In genomic region chr1:198267056-198267455, GRCh38 we compare ENCODE assay signal across 19 cellular contexts.
DNase-seq lines count a peak whose midpoint lies in the region; ATAC-seq, FAIRE-seq and TF ChIP-seq lines count a peak whose summit lies in the region.
"Had no signal": no experiment of that assay in that cellular context is flagged by ENCODE, and none has a peak within 500 bp of the region (broad histone marks: within the 10 kb centered on the region; RNA-seq: fewer than 3 reads in every experiment).

No MANE protein-coding gene starts in this region.

- H3K9me1 ChIP-seq in IMR-90 (ENCODE audit: insufficient read depth, low read length) = no peaks in the 10 kb centered on the region

- H4K20me1 ChIP-seq in IMR-90 (ENCODE audit: insufficient read depth, low read length) = no peaks in the 10 kb centered on the region
- H4K20me1 ChIP-seq in GM12878 (ENCODE audit: control insufficient read depth, insufficient read depth) = no peaks in the 10 kb centered on the region

- DNase-seq in cardiac muscle cell (ENCODE audit: low read depth in 1 of 2, low spot score in 1 of 2) (no peak), left cardiac atrium (no peak), IMR-90 (no peak), GM12878 (ENCODE audit: low read depth, low spot score) (no peak), uterus (no peak), NCI-H2029 (lab: John Stamatoyannopoulos, UW) (no peak)
- DNase-seq in activated CD8-positive, alpha-beta T cell treated with anti-CD3 and anti-CD28 coated beads for 36 hours = no peak
- DNase-seq: 8988T; Calu3; CD8-positive, alpha-beta T cell; DMS79 treated with DMSO at 0.1 percent for 48 hours; GF-D8; HCEC 1CT had no signal

- peaks cover 25% of the 10 kb centered on the region for H3K4me1 Mint-ChIP-seq in activated CD8-positive, alpha-beta T cell treated with anti-CD3 and anti-CD28 coated beads for 36 hours (ENCODE audit: low read depth)
- H3K4me1 Mint-ChIP-seq: B cell had no signal

- intact Hi-C loops in left cardiac atrium (cut with DNase I) = loop anchor here in 1 of 2 donors (5.0 kb wide), 2 partner anchors 65 to 100 kb away; no protein-coding TSS in a partner anchor
- intact Hi-C loops in IMR-90 (cut with micrococcal nuclease) = no loop called here
- intact Hi-C loops in GM12878 (cut with micrococcal nuclease; ENCODE audit: unreplicated experiment) = no loop called here
- intact Hi-C loops in uterus (cut with DNase I; ENCODE audit: low total_unique reads) = no loop called here
- intact Hi-C loops in activated CD8-positive, alpha-beta T cell treated with anti-CD3 and anti-CD28 coated beads for 36 hours (cut with micrococcal nuclease) = no loop called here

- BruUV-seq in IMR-90 (replicated peaks; lab: Mats Ljungman, UMichigan) = no TSS peak
- BruUV-seq in GM12878 (replicated peaks; lab: Mats Ljungman, UMichigan) = no TSS peak

- H3K27me3 ChIP-seq in cardiac muscle cell (no peaks in the 10 kb centered on the region), ACC112 (ENCODE audit: insufficient read depth, low read length) (no peaks in the 10 kb centered on the region), IMR-90 (ENCODE audit: control insufficient read depth, insufficient read depth, low read length) (no peaks in the 10 kb centered on the region), GM12878 (replicated peaks in 1 of 2; ENCODE audit: control insufficient read depth in 2 of 2, insufficient read depth in 2 of 2, low read length in 1 of 2) (no peaks in the 10 kb centered on the region), uterus (no peaks in the 10 kb centered on the region)
- H3K27me3 ChIP-seq: BLaER1 treated with 17β-estradiol and CSF1 and Interleukin-3, amounts not matched to agents 10 nM and 100 nM had no signal

- H2BK5ac ChIP-seq in IMR-90 (ENCODE audit: low read depth, low read length, poor library complexity, severe bottlenecking) = peak overlapping the region; percentile 80

- H2BK20ac ChIP-seq in IMR-90 (ENCODE audit: low read depth, low read length) = peak overlapping the region; percentile 61; the same call in 1 of the 2 replicates

- H2AFZ ChIP-seq in ACC112 (ENCODE audit: low read length, unreplicated experiment) (no peak overlapping the region), IMR-90 (replicated peaks; ENCODE audit: low read length, poor library complexity) (no peak overlapping the region), GM12878 (ENCODE audit: control insufficient read depth, low read depth, low read length) (no peak overlapping the region)

- in situ Hi-C loops in IMR-90 (cut with MboI; ENCODE audit: low sequenced_read_pairs) = loop anchor here (10.0 kb wide), 1 partner anchor 178 kb away; no protein-coding TSS in a partner anchor
- in situ Hi-C loops in GM12878 (cut with MboI) = no loop called here

- peak overlapping the region; percentile 62; the same call in 1 of the 2 replicates for H3K18ac ChIP-seq in IMR-90 (ENCODE audit: low read depth, low read length)

- peak overlapping the region; percentile 46 to 55; a peak in 1 of 4 replicates for H4K8ac ChIP-seq in IMR-90 (ENCODE audit: low read depth in 2 of 2, low read length in 2 of 2)

- TF ChIP-seq POLR2A in IMR-90 (IDR thresholded peaks at IDR 0.05; ENCODE audit: low read depth, low read length) = no peak
- no peak for TF ChIP-seq POLR2A in GM12878 (IDR thresholded peaks at IDR 0.05; ENCODE audit: low read depth, low read length)
- TF ChIP-seq POLR2A in uterus (IDR thresholded peaks at IDR 0.05) = no peak

- peak overlapping the region; percentile 83; the same call in 1 of the 2 replicates for H3K14ac ChIP-seq in IMR-90 (replicated peaks; ENCODE audit: low read depth, low read length)

- ATAC-seq in left cardiac atrium (no peak), IMR-90 (ENCODE audit: low read depth) (no peak), GM12878 (no peak)
- ATAC-seq in activated CD8-positive, alpha-beta T cell treated with anti-CD3 and anti-CD28 coated beads for 36 hours = no peak
- ATAC-seq: CD8-positive, alpha-beta T cell had no signal

- H3K56ac ChIP-seq in IMR-90 (ENCODE audit: extremely low read depth, insufficient read depth, low read length) = no peak overlapping the region

- H2AK5ac ChIP-seq in IMR-90 (ENCODE audit: low read depth, low read length) = peak overlapping the region; percentile 31

- dilution Hi-C loops in IMR-90 (cut with HindIII; ENCODE audit: low sequenced_read_pairs, unreplicated experiment) = no loop called here

- no peak for TF ChIP-seq EP300 in GM12878 (IDR thresholded peaks at IDR 0.05; ENCODE audit: borderline replicate concordance in 1 of 2, control insufficient read depth in 1 of 2, low read depth in 2 of 2, low read length in 2 of 2)

- TF ChIP-seq CTCF in cardiac muscle cell (IDR thresholded peaks at IDR 0.05; ENCODE audit: low read depth, low read length) (no peak), IMR-90 (conservative IDR thresholded peaks at IDR 0.05; ENCODE audit: low read depth, low read length) (no peak), GM12878 (IDR thresholded peaks at IDR 0.05 in 2 of 3, conservative IDR thresholded peaks at IDR 0.05 in 1 of 3; ENCODE audit: control insufficient read depth in 2 of 3, extremely low read depth in 1 of 3, insufficient read depth in 1 of 3, low read depth in 3 of 3, low read length in 3 of 3) (no peak), uterus (IDR thresholded peaks at IDR 0.05) (no peak)
- no peak for TF ChIP-seq CTCF in activated CD8-positive, alpha-beta T cell treated with anti-CD3 and anti-CD28 coated beads for 36 hours (IDR thresholded peaks at IDR 0.05)

- H3K4me3 ChIP-seq in cardiac muscle cell (no peak overlapping the region), ACC112 (ENCODE audit: low read depth, low read length) (no peak overlapping the region), IMR-90 (ENCODE audit: insufficient read depth, low read depth, low read length) (no peak overlapping the region), GM12878 (no peak overlapping the region), uterus (no peak overlapping the region)
- H3K4me3 ChIP-seq: BLaER1 treated with 17β-estradiol and CSF1 and Interleukin-3, amounts not matched to agents 10 nM and 100 nM had no signal

- H3K79me1 ChIP-seq in IMR-90 (ENCODE audit: low read depth in 1 of 2, low read length in 2 of 2) = peaks cover 12 to 46% of the 10 kb centered on the region in 2 experiments

- POLR2A ChIA-PET in IMR-90 (lab: Charles Lee; ENCODE audit: unreplicated experiment) (no interaction called here), GM12878 (lab: Charles Lee) (no interaction called here)
- POLR2A ChIA-PET in activated CD8-positive, alpha-beta T cell treated with anti-CD3 and anti-CD28 coated beads for 36 hours (lab: Charles Lee) = no interaction called here

- SMC1A ChIA-PET in GM12878 (lab: Charles Lee; ENCODE audit: uncharacterized antibody, unreplicated experiment) = no interaction called here

- no peak overlapping the region; the same call in 1 of the 2 replicates for H4K5ac ChIP-seq in IMR-90 (ENCODE audit: low read depth, low read length)

- no peaks in the 10 kb centered on the region for H3K9me3 Mint-ChIP-seq in activated CD8-positive, alpha-beta T cell treated with anti-CD3 and anti-CD28 coated beads for 36 hours
- H3K9me3 Mint-ChIP-seq: CD8-positive, alpha-beta T cell had no signal

- H3K4me1 ChIP-seq in cardiac muscle cell (ENCODE audit: low read depth) = peaks cover 38% of the 10 kb centered on the region
- peaks cover 62% of the 10 kb centered on the region for H3K4me1 ChIP-seq in ACC112 (ENCODE audit: control insufficient read depth, insufficient read depth, low read length, unreplicated experiment)
- peaks cover 13% of the 10 kb centered on the region for H3K4me1 ChIP-seq in IMR-90 (ENCODE audit: control insufficient read depth, insufficient read depth, low read length)
- no peaks in the 10 kb centered on the region for H3K4me1 ChIP-seq in GM12878 (ENCODE audit: control insufficient read depth, insufficient read depth, low read length)
- no peaks in the 10 kb centered on the region for H3K4me1 ChIP-seq in uterus
- H3K4me1 ChIP-seq: BLaER1 treated with 17β-estradiol and CSF1 and Interleukin-3, amounts not matched to agents 10 nM and 100 nM had no signal

- H3K79me2 ChIP-seq in ACC112 (ENCODE audit: control insufficient read depth, insufficient read depth, low read length, unreplicated experiment) = peaks cover 42% of the 10 kb centered on the region
- no peaks in the 10 kb centered on the region for H3K79me2 ChIP-seq in GM12878 (ENCODE audit: control insufficient read depth, insufficient read depth, low read length)

- RAD21 ChIA-PET in GM12878 (lab: Charles Lee; ENCODE audit: unreplicated experiment) = no interaction called here

- H3K36me3 ChIP-seq in cardiac muscle cell (no peaks in the 10 kb centered on the region), ACC112 (ENCODE audit: insufficient read depth, low read length) (peaks cover 28% of the 10 kb centered on the region; the same call in 1 of the 2 replicates), IMR-90 (ENCODE audit: control insufficient read depth, insufficient read depth, low read length) (peaks cover 4% of the 10 kb centered on the region; the same call in 1 of the 2 replicates), GM12878 (ENCODE audit: control insufficient read depth in 2 of 2, insufficient read depth in 2 of 2, low read length in 1 of 2) (peaks cover 0 to 3% of the 10 kb centered on the region in 2 experiments; a peak in 2 of 4 replicates), uterus (no peaks in the 10 kb centered on the region)

- H4K91ac ChIP-seq in IMR-90 (ENCODE audit: insufficient read depth, low read depth, low read length) = 0 out of 2 replicates have a peak overlapping the region, but pooled peaks have one; percentile 22

- H3K9me3 ChIP-seq in cardiac muscle cell (ENCODE audit: low read depth) (no peaks in the 10 kb centered on the region), IMR-90 (ENCODE audit: control insufficient read depth, insufficient read depth, low read length) (no peaks in the 10 kb centered on the region; the same call in 1 of the 2 replicates), GM12878 (replicated peaks; ENCODE audit: control insufficient read depth, insufficient read depth, low read length) (no peaks in the 10 kb centered on the region), uterus (no peaks in the 10 kb centered on the region)
- H3K9me3 ChIP-seq: BLaER1 treated with 17β-estradiol and CSF1 and Interleukin-3, amounts not matched to agents 10 nM and 100 nM had no signal

- CTCF ChIA-PET in IMR-90 (lab: Yijun Ruan, JAX) = no interaction called here
- CTCF ChIA-PET in GM12878 (lab: Yijun Ruan, JAX) = interaction anchor here (1.8 kb wide), 1 partner anchor 195 kb away, joined by 3 read pairs; no protein-coding TSS in a partner anchor
- CTCF ChIA-PET in activated CD8-positive, alpha-beta T cell treated with anti-CD3 and anti-CD28 coated beads for 36 hours (lab: Charles Lee) = no interaction called here

- H3K36me3 Mint-ChIP-seq in activated CD8-positive, alpha-beta T cell treated with anti-CD3 and anti-CD28 coated beads for 36 hours (ENCODE audit: low read depth) = peaks cover 23% of the 10 kb centered on the region

- no peak overlapping the region for H3K9ac ChIP-seq in IMR-90 (ENCODE audit: low read depth, low read length)
- H3K9ac ChIP-seq in GM12878 (ENCODE audit: control insufficient read depth, insufficient read depth, low read length) = no peak overlapping the region
- H3K9ac ChIP-seq: BLaER1 treated with 17β-estradiol and CSF1 and Interleukin-3, amounts not matched to agents 10 nM and 100 nM had no signal

- peak overlapping the region; percentile 81; the same call in 1 of the 3 replicates for H2BK15ac ChIP-seq in IMR-90 (ENCODE audit: low read depth, low read length)

- H3K23ac ChIP-seq in IMR-90 (ENCODE audit: low read depth, low read length) = peak overlapping the region; percentile 48; the same call in 1 of the 2 replicates

- FAIRE-seq in GM12878 (lab: Jason Lieb, UNC) = no peak
- FAIRE-seq: GM12891, GM19239 had no signal

- H2BK120ac ChIP-seq in IMR-90 (ENCODE audit: low read depth, low read length) = peak overlapping the region; percentile 61

- H3K4me2 ChIP-seq in IMR-90 (ENCODE audit: low read depth, low read length) (no peak overlapping the region), GM12878 (ENCODE audit: control insufficient read depth, insufficient read depth) (no peak overlapping the region)
- H3K4me2 ChIP-seq: BLaER1 treated with 17β-estradiol and CSF1 and Interleukin-3, amounts not matched to agents 10 nM and 100 nM had no signal

- no peak overlapping the region for H3K4me3 Mint-ChIP-seq in activated CD8-positive, alpha-beta T cell treated with anti-CD3 and anti-CD28 coated beads for 36 hours
- H3K4me3 Mint-ChIP-seq: B cell; CD8-positive, alpha-beta T cell had no signal

- H3K27ac Mint-ChIP-seq in activated CD8-positive, alpha-beta T cell treated with anti-CD3 and anti-CD28 coated beads for 36 hours = no peak overlapping the region
- H3K27ac Mint-ChIP-seq: B cell; CD8-positive, alpha-beta T cell had no signal

- TF ChIP-seq RAD21 in IMR-90 (IDR thresholded peaks at IDR 0.05; ENCODE audit: low read length) (no peak), GM12878 (IDR thresholded peaks at IDR 0.05; ENCODE audit: insufficient read depth, low read depth, low read length) (no peak)

- H3K27me3 Mint-ChIP-seq in activated CD8-positive, alpha-beta T cell treated with anti-CD3 and anti-CD28 coated beads for 36 hours = no peaks in the 10 kb centered on the region
- H3K27me3 Mint-ChIP-seq: B cell had no signal

- H3K27ac ChIP-seq in cardiac muscle cell (peak overlapping the region; percentile 95), ACC112 (ENCODE audit: low read depth, low read length) (peak overlapping the region; percentile 98), IMR-90 (ENCODE audit: insufficient read depth, low read length) (no peak overlapping the region), GM12878 (ENCODE audit: control insufficient read depth, insufficient read depth) (no peak overlapping the region), uterus (no peak overlapping the region)
- H3K27ac ChIP-seq: BLaER1 treated with 17β-estradiol and CSF1 and Interleukin-3, amounts not matched to agents 10 nM and 100 nM; HL-60 had no signal

- H2AK9ac ChIP-seq in IMR-90 (replicated peaks; ENCODE audit: low read depth, low read length, poor library complexity) = no peak overlapping the region

- H3K4ac ChIP-seq in IMR-90 (ENCODE audit: low read depth, low read length) = peak overlapping the region; percentile 77; the same call in 1 of the 2 replicates

Comparison
In these comparisons a context has a peak if more than half of its experiments do, and no peak if none do; other contexts are left out.
1. H3K27ac ChIP-seq: peak in cardiac muscle cell (single experiment) and ACC112 (single experiment); none in IMR-90 (single experiment), GM12878 (single experiment) and uterus (0 of 2).